1 cellular context compared by ENCODE assay signal in genomic region chr16:69727916-69728270, GRCh38.
TF ChIP-seq lines count a peak whose summit lies in the region.

No MANE protein-coding gene starts in this region.

TF ChIP-seq in H1, 55 proteins besides CTCF, POLR2A, EP300 and RAD21:
- TF ChIP-seq RBBP5 (IDR thresholded peaks at IDR 0.05; ENCODE audit: borderline replicate concordance, low read depth, low read length) (no peak), TAF1 (IDR thresholded peaks at IDR 0.05; ENCODE audit: low read depth, low read length) (no peak), SAP30 (IDR thresholded peaks at IDR 0.05; ENCODE audit: insufficient read depth, insufficient replicate concordance, low read length) (no peak), SUZ12 (IDR thresholded peaks at IDR 0.05; ENCODE audit: low read length) (no peak), RNF2 (IDR thresholded peaks at IDR 0.05; ENCODE audit: borderline replicate concordance, low read depth, low read length, missing control alignments, poor library complexity, severe bottlenecking) (no peak), JUN (IDR thresholded peaks at IDR 0.05; ENCODE audit: low read depth, low read length) (no peak), BCL11A (IDR thresholded peaks at IDR 0.05; ENCODE audit: low read depth in 2 of 2, low read length in 2 of 2) (no peak), BRCA1 (IDR thresholded peaks at IDR 0.05; ENCODE audit: low read depth, low read length) (no peak)
